In the genomic region with DNA sequence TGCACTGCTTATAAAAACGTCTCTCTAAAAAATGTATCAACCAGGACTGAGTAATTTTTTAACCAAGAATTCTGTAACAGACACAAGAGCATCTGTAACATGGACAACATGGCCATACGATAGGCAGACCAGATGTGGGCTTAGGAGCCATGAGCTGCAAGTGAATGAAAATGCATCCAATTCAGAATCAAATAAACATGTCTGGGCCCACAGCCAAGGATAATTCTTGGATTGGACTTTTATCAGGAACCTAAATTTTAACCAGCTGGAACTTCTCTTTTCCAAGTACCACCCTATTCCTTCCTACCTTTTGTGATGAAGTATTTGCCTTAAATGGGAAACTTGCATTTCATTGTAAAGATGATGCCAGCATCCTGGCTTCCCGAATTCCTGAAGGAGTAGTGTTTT, we compare ENCODE assay signal across 15 cellular contexts. TPM values are rescaled to one million over a fixed set of nuclear protein-coding genes. Genes with fewer than 3 reads are reported as not detected.
DNase-seq lines count a peak whose midpoint lies in the region; ATAC-seq and TF ChIP-seq lines count a peak whose summit lies in the region.
"Had no signal": no experiment of that assay in that cellular context is flagged by ENCODE, and none has a peak within 500 bp of the region (broad histone marks: within the 10 kb centered on the region; RNA-seq: fewer than 3 reads in every experiment).

No MANE protein-coding gene starts in this region.

- TF ChIP-seq POLR2A in breast epithelium (IDR thresholded peaks at IDR 0.05) (no peak), uterus (IDR thresholded peaks at IDR 0.05) (no peak)

- peaks cover 11% of the 10 kb centered on the region for H3K36me3 Mint-ChIP-seq in MCF 10A (ENCODE audit: insufficient read depth, unreplicated experiment)
- no peaks in the 10 kb centered on the region for H3K36me3 Mint-ChIP-seq in CD4-positive, alpha-beta memory T cell
- H3K36me3 Mint-ChIP-seq: CD8-positive, alpha-beta T cell had no signal

- H3K27ac ChIP-seq in breast epithelium (peak overlapping the region; percentile 72 to 78), uterus (peak overlapping the region; percentile 86 to 87)
- H3K27ac ChIP-seq in CD4-positive, alpha-beta memory T cell (ENCODE audit: low read depth, low read length): no peak overlapping the region

- H3K9me3 ChIP-seq in breast epithelium: no peaks in the 10 kb centered on the region
- H3K9me3 ChIP-seq in iPS-15b (ENCODE audit: control insufficient read depth, insufficient read depth, low read length): no peaks in the 10 kb centered on the region
- no peaks in the 10 kb centered on the region for H3K9me3 ChIP-seq in uterus
- H3K9me3 ChIP-seq in CD4-positive, alpha-beta memory T cell (ENCODE audit: control insufficient read depth in 1 of 2, low read length in 2 of 2): no peaks in the 10 kb centered on the region
- H3K9me3 ChIP-seq: tibial nerve had no signal

- POLR2A ChIA-PET in MCF 10A (lab: Yijun Ruan, JAX): no interaction called here
- POLR2A ChIA-PET in CD4-positive, alpha-beta memory T cell (lab: Charles Lee; ENCODE audit: partially characterized antibody): no interaction called here

- peaks cover 13% of the 10 kb centered on the region for H3K27me3 Mint-ChIP-seq in MCF 10A (ENCODE audit: insufficient read depth, unreplicated experiment)
- peaks cover 23 to 38% of the 10 kb centered on the region in 2 donors for H3K27me3 Mint-ChIP-seq in CD4-positive, alpha-beta memory T cell

- H3K27ac Mint-ChIP-seq in MCF 10A (ENCODE audit: low read depth, unreplicated experiment): no peak overlapping the region
- H3K27ac Mint-ChIP-seq in CD4-positive, alpha-beta memory T cell: no peak overlapping the region
- H3K27ac Mint-ChIP-seq: CD8-positive, alpha-beta T cell had no signal

- no TSS peak for BruUV-seq in MCF 10A (replicated peaks; lab: Mats Ljungman, UMichigan)

- no peak for TF ChIP-seq CTCF in breast epithelium (IDR thresholded peaks at IDR 0.05)
- TF ChIP-seq CTCF in MCF 10A (IDR thresholded peaks at IDR 0.05; ENCODE audit: unreplicated experiment): no peak
- TF ChIP-seq CTCF in uterus (IDR thresholded peaks at IDR 0.05): no peak

- H3K4me1 ChIP-seq in breast epithelium (peaks cover 4 to 16% of the 10 kb centered on the region in 2 donors), iPS-15b (ENCODE audit: control insufficient read depth, insufficient read depth, low read length) (peaks cover 34% of the 10 kb centered on the region), uterus (peaks cover 30 to 40% of the 10 kb centered on the region in 2 donors)
- peaks cover 20% of the 10 kb centered on the region for H3K4me1 ChIP-seq in CD4-positive, alpha-beta memory T cell (ENCODE audit: insufficient read depth, low read length)

- no peaks in the 10 kb centered on the region for H3K9me3 Mint-ChIP-seq in MCF 10A (ENCODE audit: unreplicated experiment)
- no peaks in the 10 kb centered on the region for H3K9me3 Mint-ChIP-seq in CD4-positive, alpha-beta memory T cell
- H3K9me3 Mint-ChIP-seq: CD8-positive, alpha-beta T cell had no signal

- H3K4me1 Mint-ChIP-seq in MCF 10A (ENCODE audit: insufficient read depth, unreplicated experiment): peaks cover 7% of the 10 kb centered on the region
- H3K4me1 Mint-ChIP-seq in CD4-positive, alpha-beta memory T cell: peaks cover 13 to 38% (median 20%) of the 10 kb centered on the region in 4 donors

- no peak overlapping the region for H3K4me3 Mint-ChIP-seq in MCF 10A (ENCODE audit: unreplicated experiment)
- H3K4me3 Mint-ChIP-seq in CD4-positive, alpha-beta memory T cell: no peak overlapping the region
- H3K4me3 Mint-ChIP-seq: CD8-positive, alpha-beta T cell had no signal

- peak overlapping the region; percentile 14 for H3K9ac ChIP-seq in iPS-15b (ENCODE audit: low read depth, low read length)

- no peak for ATAC-seq in HG03095 (IDR thresholded peaks at IDR 0.05; ENCODE audit: unreplicated experiment)
- ATAC-seq: activated CD4-positive, CD25-positive, alpha-beta regulatory T cell treated with anti-CD3 and anti-CD28 coated beads, Interleukin-2, amount 50 U/mL, for 24 hours; CD8-positive, alpha-beta T cell had no signal

- CTCF ChIA-PET in MCF 10A (lab: Yijun Ruan, JAX): interaction anchor here (0.6 to 1.1 kb wide), 3 partner anchors 14 to 491 kb away, joined by 3 read pairs; no protein-coding TSS in a partner anchor
- CTCF ChIA-PET in CD4-positive, alpha-beta memory T cell (lab: Charles Lee; ENCODE audit: partially characterized antibody): interaction anchor here (3.8 kb wide), 1 partner anchor 9 kb away, joined by 23 read pairs; no protein-coding TSS in a partner anchor

- intact Hi-C loops in breast epithelium (cut with DNase I; ENCODE audit: low total_unique reads): no loop called here
- intact Hi-C loops in MCF 10A (cut with micrococcal nuclease): no loop called here
- intact Hi-C loops in uterus (cut with DNase I; ENCODE audit: low total_unique reads): loop anchor here (10.0 kb wide), 2 partner anchors 56 to 64 kb away; a partner anchor contains a TSS
- intact Hi-C loops in CD4-positive, alpha-beta memory T cell (cut with micrococcal nuclease): no loop called here

- no peak overlapping the region for H3K4me3 ChIP-seq in breast epithelium
- H3K4me3 ChIP-seq in iPS-15b (ENCODE audit: low read depth, low read length): no peak overlapping the region
- no peak overlapping the region for H3K4me3 ChIP-seq in uterus
- no peak overlapping the region for H3K4me3 ChIP-seq in CD4-positive, alpha-beta memory T cell (ENCODE audit: low read length in 2 of 2)
- H3K4me3 ChIP-seq: tibial nerve had no signal

- no peaks in the 10 kb centered on the region for H3K36me3 ChIP-seq in breast epithelium
- no peaks in the 10 kb centered on the region for H3K36me3 ChIP-seq in iPS-15b (ENCODE audit: control insufficient read depth, insufficient read depth, low read length)
- no peaks in the 10 kb centered on the region for H3K36me3 ChIP-seq in uterus
- H3K36me3 ChIP-seq in CD4-positive, alpha-beta memory T cell (ENCODE audit: insufficient read depth, low read length): no peaks in the 10 kb centered on the region
- H3K36me3 ChIP-seq: tibial nerve had no signal

- DNase-seq in breast epithelium (ENCODE audit: low spot score in 2 of 2): no peak
- no peak for DNase-seq in MCF 10A (ENCODE audit: unreplicated experiment)
- DNase-seq in dedifferentiated amniotic fluid mesenchymal stem cell (ENCODE audit: extremely low spot score): peak; percentile 75
- DNase-seq in uterus: no peak
- no peak for DNase-seq in EL
- no peak for DNase-seq in CD4-positive, alpha-beta memory T cell
- DNase-seq: CD8-positive, alpha-beta T cell; cerebellar nuclear complex; hippocampal formation; NCI-H1105 treated with DMSO at 0.1 percent for 48 hours; T-helper 1 cell had no signal

- H3K27me3 ChIP-seq in breast epithelium (no peaks in the 10 kb centered on the region), iPS-15b (ENCODE audit: control insufficient read depth, insufficient read depth, low read length) (peaks cover 27% of the 10 kb centered on the region), uterus (no peaks in the 10 kb centered on the region)
- H3K27me3 ChIP-seq in CD4-positive, alpha-beta memory T cell (ENCODE audit: insufficient read depth, low read length): peaks cover 10% of the 10 kb centered on the region
- H3K27me3 ChIP-seq: tibial nerve had no signal

RNA-seq across cellular contexts. Expression of a gene that starts 4.0 kb away (rescaled TPM):
- 10 to 100 TPM in 2 of 3 donors, 1 to 10 TPM in 1; 3.0 to 31.8 (median 31.0) TPM for total RNA-seq in breast epithelium
- 0.91 and 1.2 TPM in 2 replicates for total RNA-seq in MCF 10A (2022)
- total RNA-seq in uterus: 10 to 100 TPM; 19.0 to 95.9 (median 52.5) TPM
- total RNA-seq in CD4-positive, alpha-beta memory T cell: not detected
- not detected for polyA plus RNA-seq in CD4-positive, alpha-beta memory T cell
- total RNA-seq: CD8-positive, alpha-beta T cell had no signal

RNA-seq across cellular contexts. Expression of a gene that starts 38.6 kb away (rescaled TPM):
- total RNA-seq in breast epithelium: 1 to 10 TPM in 1 of 3 donors, under 1 TPM in 2; 0.48 to 1.3 (median 0.66) TPM
- total RNA-seq in MCF 10A (2022): 0.66 and 1.3 TPM in 2 replicates
- total RNA-seq in uterus: not detected
- total RNA-seq in CD4-positive, alpha-beta memory T cell: not detected
- polyA plus RNA-seq in CD4-positive, alpha-beta memory T cell: not detected
- total RNA-seq: CD8-positive, alpha-beta T cell had no signal
